In genomic region chr2:55973673-55974072, GRCh38 we compare ENCODE assay signal across 28 cellular contexts.
"Had no signal": no experiment of that assay in that cellular context is flagged by ENCODE, and none has a peak within 500 bp of the region (broad histone marks: within the 10 kb centered on the region; RNA-seq: fewer than 3 reads in every experiment).

No MANE protein-coding gene starts in this region.

- H3K79me2 ChIP-seq: hepatocyte had no signal

- H3K4me1 ChIP-seq: colonic mucosa, esophagus muscularis mucosa, esophagus squamous epithelium, foreskin keratinocyte, gastrocnemius medialis, gastroesophageal sphincter, heart left ventricle, heart right ventricle had no signal

- H3K4me3 Mint-ChIP-seq: dendritic cell treated with granulocyte-macrophage colony-stimulating factor and Interleukin-4, amounts not matched to agents 40 ng/mL and 50 ng/mL, for 4 days; effector memory CD8-positive, alpha-beta T cell; endodermal cell had no signal

- H3K9me3 Mint-ChIP-seq: dendritic cell treated with granulocyte-macrophage colony-stimulating factor and Interleukin-4, amounts not matched to agents 40 ng/mL and 50 ng/mL, for 4 days; endodermal cell had no signal

- DNase-seq: colonic mucosa; cortex of kidney; dermis blood vessel endothelial cell; dorsolateral prefrontal cortex; effector CD4-positive, alpha-beta T cell; effector CD8-positive, alpha-beta T cell; effector memory CD4-positive, alpha-beta T cell; effector memory CD8-positive, alpha-beta T cell; endodermal cell; erythroblast; esophagus squamous epithelium; foreskin fibroblast; foreskin keratinocyte; foreskin melanocyte; gastrocnemius medialis; glutamatergic neuron; head of caudate nucleus; heart left ventricle; heart right ventricle had no signal

- H3K4me3 ChIP-seq: colonic mucosa, coronary artery, dorsolateral prefrontal cortex, esophagus muscularis mucosa, esophagus squamous epithelium, gastrocnemius medialis, gastroesophageal sphincter, heart left ventricle, heart right ventricle, hepatocyte had no signal

- FAIRE-seq: colon, endometrium, frontal cortex had no signal

- H3K27ac Mint-ChIP-seq: dendritic cell treated with granulocyte-macrophage colony-stimulating factor and Interleukin-4, amounts not matched to agents 40 ng/mL and 50 ng/mL, for 4 days; effector memory CD8-positive, alpha-beta T cell; endodermal cell had no signal

- H3K9me3 ChIP-seq: colonic mucosa, esophagus muscularis mucosa, esophagus squamous epithelium, gastrocnemius medialis, gastroesophageal sphincter had no signal

- H3K27ac ChIP-seq: colonic mucosa, coronary artery, dorsolateral prefrontal cortex, epithelial cell of prostate, esophagus muscularis mucosa, esophagus squamous epithelium, foreskin keratinocyte, gastrocnemius medialis, gastroesophageal sphincter, heart left ventricle, heart right ventricle, hepatocyte had no signal

- H2AFZ ChIP-seq: hepatocyte had no signal

- H3K27me3 ChIP-seq: colonic mucosa, esophagus muscularis mucosa, esophagus squamous epithelium, foreskin keratinocyte, gastrocnemius medialis, hepatocyte had no signal

- H3K27me3 Mint-ChIP-seq: effector memory CD8-positive, alpha-beta T cell had no signal

- H3K36me3 ChIP-seq: colonic mucosa, esophagus muscularis mucosa, esophagus squamous epithelium, gastrocnemius medialis, gastroesophageal sphincter, heart left ventricle, heart right ventricle had no signal

- H3K4me2 ChIP-seq: hepatocyte had no signal
